In the genomic region with DNA sequence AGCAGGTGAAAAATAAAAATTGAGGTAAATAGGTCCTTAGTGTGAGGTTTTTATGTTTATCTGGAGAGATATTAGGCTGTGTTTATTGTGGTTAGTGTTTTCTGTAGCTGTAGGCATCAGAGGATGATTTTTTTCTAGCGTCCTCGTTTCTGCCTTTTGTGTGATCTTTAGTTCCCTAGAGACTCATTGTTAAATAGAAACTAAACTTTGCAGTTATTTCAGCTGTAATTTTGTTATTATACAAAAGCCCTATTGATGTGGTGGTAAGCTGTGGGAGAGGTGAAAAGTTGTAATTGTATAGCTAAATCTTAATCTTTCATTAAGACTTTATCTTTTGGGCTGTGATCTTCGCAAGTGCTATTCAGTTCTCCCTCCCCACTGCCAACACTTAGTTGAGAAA, we compare ENCODE assay signal across 23 cellular contexts.
"Had no signal": no experiment of that assay in that cellular context is flagged by ENCODE, and none has a peak within 500 bp of the region (broad histone marks: within the 10 kb centered on the region; RNA-seq: fewer than 3 reads in every experiment).

No MANE protein-coding gene starts in this region.

- H3K36me3 ChIP-seq: colonic mucosa, esophagus squamous epithelium, gastrocnemius medialis, heart right ventricle, lower lobe of right lung had no signal

- H3K27ac ChIP-seq: colonic mucosa, epithelial cell of prostate, esophagus squamous epithelium, gastrocnemius medialis, heart right ventricle, lower lobe of right lung had no signal

- H3K9me3 ChIP-seq: colonic mucosa, esophagus squamous epithelium, gastrocnemius medialis, heart right ventricle, lower lobe of right lung had no signal

- H3K27me3 ChIP-seq: colonic mucosa, esophagus squamous epithelium, gastrocnemius medialis, heart right ventricle had no signal

- DNase-seq: colonic mucosa; cortex of kidney; effector CD8-positive, alpha-beta T cell; effector memory CD8-positive, alpha-beta T cell; endodermal cell; erythroblast; esophagus squamous epithelium; foreskin fibroblast; foreskin melanocyte; gastrocnemius medialis; glutamatergic neuron; head of caudate nucleus; heart right ventricle; hippocampal formation; left colon; left ventricle myocardium superior; lower lobe of right lung; mesenchymal stem cell; mucosa of descending colon; naive B cell had no signal

- ATAC-seq: effector memory CD8-positive, alpha-beta T cell; esophagus mucosa; gastrocnemius medialis; heart right ventricle; left colon; left lobe of liver; left ventricle myocardium superior; lower lobe of right lung; mucosa of descending colon had no signal

- H3K4me1 ChIP-seq: colonic mucosa, esophagus squamous epithelium, gastrocnemius medialis, heart right ventricle, lower lobe of right lung had no signal

- H3K4me3 ChIP-seq: colonic mucosa, esophagus squamous epithelium, gastrocnemius medialis, heart right ventricle, lower lobe of right lung, mucosa of descending colon had no signal
